Comparison of ENCODE assay signal across 9 cellular contexts in the genomic region with DNA sequence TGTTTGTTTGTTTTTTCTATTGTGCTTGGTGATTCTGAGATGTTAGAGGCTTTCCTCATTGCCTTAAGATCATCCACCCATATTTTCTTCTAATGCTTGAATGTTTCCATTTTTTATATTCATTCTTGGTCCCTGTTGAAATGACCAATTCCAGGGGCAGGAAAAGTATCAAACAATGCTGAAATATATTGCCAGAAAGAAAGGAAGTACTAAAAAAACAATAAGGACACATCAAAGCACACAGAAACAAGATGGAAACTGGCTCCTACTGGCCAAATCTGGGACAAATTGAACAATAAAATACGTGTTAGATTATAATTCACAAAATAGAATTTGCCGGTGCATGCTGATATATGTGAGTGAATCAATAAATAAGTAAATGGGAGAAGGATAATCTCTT. TPM values are rescaled to one million over a fixed set of nuclear protein-coding genes. Genes with fewer than 3 reads are reported as not detected.
DNase-seq lines count a peak whose midpoint lies in the region; ATAC-seq, FAIRE-seq and TF ChIP-seq lines count a peak whose summit lies in the region.
"Had no signal": no experiment of that assay in that cellular context is flagged by ENCODE, and none has a peak within 500 bp of the region (broad histone marks: within the 10 kb centered on the region; RNA-seq: fewer than 3 reads in every experiment).

No MANE protein-coding gene starts in this region.

- no peaks in the 10 kb centered on the region for H3K27me3 ChIP-seq in keratinocyte (ENCODE audit: control insufficient read depth, extremely low read depth, insufficient read depth, low read length)
- H3K27me3 ChIP-seq in subcutaneous abdominal adipose tissue (ENCODE audit: control insufficient read depth in 5 of 5, insufficient read depth in 4 of 5, low read length in 5 of 5) = no peaks in the 10 kb centered on the region
- no peaks in the 10 kb centered on the region for H3K27me3 ChIP-seq in naive thymus-derived CD4-positive, alpha-beta T cell (ENCODE audit: control insufficient read depth in 2 of 2, insufficient read depth in 2 of 2, low read length in 2 of 2)
- no peaks in the 10 kb centered on the region for H3K27me3 ChIP-seq in H7 (ENCODE audit: control insufficient read depth, insufficient read depth, low read length)

- H3K27ac ChIP-seq in keratinocyte (ENCODE audit: control insufficient read depth, insufficient read depth, low read length) = peak overlapping the region; percentile 72
- peak overlapping the region; percentile 52 for H3K27ac ChIP-seq in subcutaneous abdominal adipose tissue (ENCODE audit: low read depth, low read length)
- H3K27ac ChIP-seq in naive thymus-derived CD4-positive, alpha-beta T cell (ENCODE audit: low read depth, low read length) = no peak overlapping the region

- H3K9me3 ChIP-seq in keratinocyte (ENCODE audit: control insufficient read depth, low read depth, low read length) (no peaks in the 10 kb centered on the region), subcutaneous abdominal adipose tissue (ENCODE audit: control insufficient read depth in 5 of 5, low read length in 5 of 5) (peaks cover 0 to 12% (median 3%) of the 10 kb centered on the region in 5 donors)
- peaks cover 0 to 10% (median 1%) of the 10 kb centered on the region in 3 experiments for H3K9me3 ChIP-seq in naive thymus-derived CD4-positive, alpha-beta T cell (ENCODE audit: control insufficient read depth in 2 of 3, low read length in 3 of 3)

- no peaks in the 10 kb centered on the region for H3K9me1 ChIP-seq in keratinocyte (ENCODE audit: control insufficient read depth, extremely low read depth, insufficient read depth, low read length)

- H3K27me3 Mint-ChIP-seq in activated naive CD4-positive, alpha-beta T cell treated with anti-CD3 and anti-CD28 coated beads, Interleukin-2, amount 10 ng/mL, durations not matched to agents 7 days and 5 days = no peaks in the 10 kb centered on the region
- no peaks in the 10 kb centered on the region for H3K27me3 Mint-ChIP-seq in activated naive CD8-positive, alpha-beta T cell treated with anti-CD3 and anti-CD28 coated beads, Interleukin-2, amount 10 ng/mL, durations not matched to agents 7 days and 5 days
- H3K27me3 Mint-ChIP-seq in glutamatergic neuron (ENCODE audit: unreplicated experiment) = peaks cover 2% of the 10 kb centered on the region
- no peaks in the 10 kb centered on the region for H3K27me3 Mint-ChIP-seq in naive thymus-derived CD4-positive, alpha-beta T cell

- no peak for DNase-seq in activated naive CD4-positive, alpha-beta T cell treated with anti-CD3 and anti-CD28 coated beads, Interleukin-2, amount 10 ng/mL, durations not matched to agents 7 days and 5 days
- no peak for DNase-seq in activated naive CD4-positive, alpha-beta T cell (lab: John Stamatoyannopoulos, UW)
- no peak for DNase-seq in activated naive CD8-positive, alpha-beta T cell treated with anti-CD3 and anti-CD28 coated beads, Interleukin-2, amount 10 ng/mL, durations not matched to agents 7 days and 5 days
- DNase-seq in keratinocyte (ENCODE audit: low read depth, low spot score) = no peak
- no peak for DNase-seq in glutamatergic neuron
- no peak for DNase-seq in naive thymus-derived CD4-positive, alpha-beta T cell
- DNase-seq in H7 = no peak
- DNase-seq: NCI-H524 had no signal

- TF ChIP-seq CTCF in keratinocyte (optimal IDR thresholded peaks at IDR 0.05 in 1 of 3, IDR thresholded peaks at IDR 0.05 in 1 of 3, conservative IDR thresholded peaks at IDR 0.05 in 1 of 3; ENCODE audit: extremely low read depth in 1 of 3, insufficient read depth in 2 of 3, low read length in 3 of 3) (no peak), glutamatergic neuron (IDR thresholded peaks at IDR 0.05; ENCODE audit: partially characterized antibody, unreplicated experiment) (no peak)

- H3K4me3 ChIP-seq in keratinocyte (ENCODE audit: control insufficient read depth in 2 of 3, extremely low read depth in 1 of 3, insufficient read depth in 2 of 3, low read depth in 1 of 3, low read length in 3 of 3) (no peak overlapping the region), subcutaneous abdominal adipose tissue (ENCODE audit: low read depth in 1 of 5, low read length in 5 of 5) (peak overlapping the region in 1 of 5 donors; percentile 25), H7 (ENCODE audit: insufficient read depth, low read depth, low read length) (no peak overlapping the region)
- H3K4me3 ChIP-seq in naive thymus-derived CD4-positive, alpha-beta T cell (ENCODE audit: low read length) = no peak overlapping the region

- CTCF ChIA-PET in activated naive CD4-positive, alpha-beta T cell treated with anti-CD3 and anti-CD28 coated beads, Interleukin-2, amount 10 ng/mL, durations not matched to agents 7 days and 5 days (lab: Charles Lee) = no interaction called here
- CTCF ChIA-PET in naive thymus-derived CD4-positive, alpha-beta T cell (lab: Charles Lee) = no interaction called here

- H3K36me3 ChIP-seq in keratinocyte (ENCODE audit: control insufficient read depth in 2 of 2, extremely low read depth in 1 of 2, insufficient read depth in 2 of 2, low read length in 2 of 2) (no peaks in the 10 kb centered on the region), subcutaneous abdominal adipose tissue (ENCODE audit: control insufficient read depth in 5 of 5, insufficient read depth in 5 of 5, low read length in 5 of 5) (peaks cover 0 to 3% (median 0%) of the 10 kb centered on the region in 5 donors), H7 (replicated peaks; ENCODE audit: control insufficient read depth, insufficient read depth, low read length) (no peaks in the 10 kb centered on the region; the same call in 1 of the 2 replicates)
- H3K36me3 ChIP-seq in naive thymus-derived CD4-positive, alpha-beta T cell (ENCODE audit: control insufficient read depth in 2 of 3, insufficient read depth in 3 of 3, low read length in 3 of 3) = peaks cover 0 to 4% (median 0%) of the 10 kb centered on the region in 3 experiments

- peaks cover 34% of the 10 kb centered on the region for H3K9me3 Mint-ChIP-seq in activated naive CD4-positive, alpha-beta T cell treated with anti-CD3 and anti-CD28 coated beads, Interleukin-2, amount 10 ng/mL, durations not matched to agents 7 days and 5 days
- H3K9me3 Mint-ChIP-seq in activated naive CD8-positive, alpha-beta T cell treated with anti-CD3 and anti-CD28 coated beads, Interleukin-2, amount 10 ng/mL, durations not matched to agents 7 days and 5 days = peaks cover 26% of the 10 kb centered on the region
- peaks cover 7% of the 10 kb centered on the region for H3K9me3 Mint-ChIP-seq in glutamatergic neuron (ENCODE audit: unreplicated experiment)
- H3K9me3 Mint-ChIP-seq in naive thymus-derived CD4-positive, alpha-beta T cell = peaks cover 5 to 57% (median 21%) of the 10 kb centered on the region in 11 donors

- H2AFZ ChIP-seq in keratinocyte (ENCODE audit: control insufficient read depth, low read length) = no peak overlapping the region

- dilution Hi-C loops in keratinocyte (cut with MboI; ENCODE audit: extremely low pct_ligation_motif_present, low sequenced_read_pairs) = no loop called here

- no peaks in the 10 kb centered on the region for H4K20me1 ChIP-seq in keratinocyte (ENCODE audit: control insufficient read depth, extremely low read depth, insufficient read depth, low read length)

- POLR2A ChIA-PET in activated naive CD8-positive, alpha-beta T cell treated with anti-CD3 and anti-CD28 coated beads, Interleukin-2, amount 10 ng/mL, durations not matched to agents 7 days and 5 days (lab: Charles Lee) = interaction anchor here (1.3 kb wide), 1 partner anchor 24 kb away, joined by 3 read pairs; no protein-coding TSS in a partner anchor
- POLR2A ChIA-PET in naive thymus-derived CD4-positive, alpha-beta T cell (lab: Charles Lee) = interaction anchor here (0.6 kb wide), 1 partner anchor 624 kb away, joined by 3 read pairs; no protein-coding TSS in a partner anchor

- H3K27ac Mint-ChIP-seq in activated naive CD4-positive, alpha-beta T cell treated with anti-CD3 and anti-CD28 coated beads, Interleukin-2, amount 10 ng/mL, durations not matched to agents 7 days and 5 days = peak overlapping the region; percentile 89
- no peak overlapping the region for H3K27ac Mint-ChIP-seq in activated naive CD8-positive, alpha-beta T cell treated with anti-CD3 and anti-CD28 coated beads, Interleukin-2, amount 10 ng/mL, durations not matched to agents 7 days and 5 days
- H3K27ac Mint-ChIP-seq in glutamatergic neuron (ENCODE audit: unreplicated experiment) = no peak overlapping the region
- peak overlapping the region in 3 of 9 donors; percentile 25 to 86 (median 33) for H3K27ac Mint-ChIP-seq in naive thymus-derived CD4-positive, alpha-beta T cell

- FAIRE-seq in keratinocyte (lab: Jason Lieb, UNC) = no peak

- H3K4me1 ChIP-seq in keratinocyte (ENCODE audit: control insufficient read depth, extremely low read depth, insufficient read depth, low read length) (peaks cover 16% of the 10 kb centered on the region), subcutaneous abdominal adipose tissue (ENCODE audit: control insufficient read depth in 5 of 5, insufficient read depth in 5 of 5, low read length in 5 of 5) (peaks cover 0 to 12% (median 5%) of the 10 kb centered on the region in 5 donors)
- H3K4me1 ChIP-seq in naive thymus-derived CD4-positive, alpha-beta T cell (ENCODE audit: control insufficient read depth in 2 of 2, insufficient read depth in 2 of 2, low read length in 2 of 2) = peaks cover 9 to 21% of the 10 kb centered on the region in 2 donors

- intact Hi-C loops in naive thymus-derived CD4-positive, alpha-beta T cell (cut with micrococcal nuclease) = loop anchor here (5.0 kb wide), 2 partner anchors 33 to 38 kb away; no protein-coding TSS in a partner anchor

- H3K4me3 Mint-ChIP-seq in activated naive CD4-positive, alpha-beta T cell treated with anti-CD3 and anti-CD28 coated beads, Interleukin-2, amount 10 ng/mL, durations not matched to agents 7 days and 5 days = no peak overlapping the region
- H3K4me3 Mint-ChIP-seq in activated naive CD8-positive, alpha-beta T cell treated with anti-CD3 and anti-CD28 coated beads, Interleukin-2, amount 10 ng/mL, durations not matched to agents 7 days and 5 days = peak overlapping the region; percentile 37
- H3K4me3 Mint-ChIP-seq in glutamatergic neuron (ENCODE audit: unreplicated experiment) = no peak overlapping the region
- peak overlapping the region in 3 of 10 donors; percentile 5 to 68 (median 49) for H3K4me3 Mint-ChIP-seq in naive thymus-derived CD4-positive, alpha-beta T cell

- H3K36me3 Mint-ChIP-seq in activated naive CD4-positive, alpha-beta T cell treated with anti-CD3 and anti-CD28 coated beads, Interleukin-2, amount 10 ng/mL, durations not matched to agents 7 days and 5 days = peaks cover 50% of the 10 kb centered on the region
- peaks cover 56% of the 10 kb centered on the region for H3K36me3 Mint-ChIP-seq in activated naive CD8-positive, alpha-beta T cell treated with anti-CD3 and anti-CD28 coated beads, Interleukin-2, amount 10 ng/mL, durations not matched to agents 7 days and 5 days
- H3K36me3 Mint-ChIP-seq in glutamatergic neuron (ENCODE audit: unreplicated experiment) = peaks cover 19% of the 10 kb centered on the region
- H3K36me3 Mint-ChIP-seq in naive thymus-derived CD4-positive, alpha-beta T cell = peaks cover 22 to 67% (median 54%) of the 10 kb centered on the region in 5 donors

- peaks cover 34% of the 10 kb centered on the region for H3K79me2 ChIP-seq in keratinocyte (ENCODE audit: control insufficient read depth, insufficient read depth, low read length)

- no peak for ATAC-seq in activated naive CD8-positive, alpha-beta T cell treated with anti-CD3 and anti-CD28 coated beads, Interleukin-2, amount 10 ng/mL, durations not matched to agents 7 days and 5 days (ENCODE audit: low read depth)
- no peak for ATAC-seq in naive thymus-derived CD4-positive, alpha-beta T cell

- H3K4me1 Mint-ChIP-seq in activated naive CD4-positive, alpha-beta T cell treated with anti-CD3 and anti-CD28 coated beads, Interleukin-2, amount 10 ng/mL, durations not matched to agents 7 days and 5 days = peaks cover 32% of the 10 kb centered on the region
- peaks cover 23% of the 10 kb centered on the region for H3K4me1 Mint-ChIP-seq in activated naive CD8-positive, alpha-beta T cell treated with anti-CD3 and anti-CD28 coated beads, Interleukin-2, amount 10 ng/mL, durations not matched to agents 7 days and 5 days
- no peaks in the 10 kb centered on the region for H3K4me1 Mint-ChIP-seq in glutamatergic neuron (ENCODE audit: low read depth, unreplicated experiment)
- peaks cover 30 to 60% (median 52%) of the 10 kb centered on the region in 7 donors for H3K4me1 Mint-ChIP-seq in naive thymus-derived CD4-positive, alpha-beta T cell

- H3K9ac ChIP-seq in keratinocyte (ENCODE audit: control insufficient read depth, extremely low read depth, insufficient read depth, low read length) = no peak overlapping the region
- H3K9ac ChIP-seq in subcutaneous abdominal adipose tissue (ENCODE audit: low read length in 5 of 5) = no peak overlapping the region

- H3K4me2 ChIP-seq in keratinocyte (ENCODE audit: control insufficient read depth, extremely low read depth, insufficient read depth, low read depth, low read length) = peak overlapping the region; percentile 57

RNA-seq across cellular contexts. Expression of gene ZDHHC20, which starts 23.9 kb away (rescaled TPM):
- total RNA-seq in activated naive CD8-positive, alpha-beta T cell treated with anti-CD3 and anti-CD28 coated beads, Interleukin-2, amount 10 ng/mL, durations not matched to agents 7 days and 5 days = 10 to 100 TPM; 78.9 to 99.9 TPM
- 26.9 to 45.8 TPM (median 27.5 TPM) in 3 replicates for polyA plus RNA-seq in keratinocyte
- polyA plus RNA-seq in keratinocyte (2011; ENCODE audit: low read depth) = 36.4 TPM
- polyA plus RNA-seq in keratinocyte (2011; cell fraction: cytosol; rRNA removed) = 14.3 and 32.8 TPM in 2 replicates
- 14.8 and 20.2 TPM in 2 replicates for polyA plus RNA-seq in keratinocyte (2011; cell fraction: nucleus; rRNA removed)
- 13.0 and 32.3 TPM in 2 replicates for polyA plus RNA-seq in keratinocyte (2012; ENCODE audit: low replicate concordance)
- polyA minus RNA-seq in keratinocyte = 14.0 to 54.7 TPM (median 34.3 TPM) in 3 replicates
- polyA minus RNA-seq in keratinocyte (2011; cell fraction: cytosol; rRNA and poly(A)+ RNA removed) = 30.5 TPM
- 23.4 and 36.6 TPM in 2 replicates for polyA minus RNA-seq in keratinocyte (2011; cell fraction: nucleus; rRNA and poly(A)+ RNA removed)
- 21.0 TPM for total RNA-seq in glutamatergic neuron (ENCODE audit: unreplicated experiment)
- total RNA-seq in naive thymus-derived CD4-positive, alpha-beta T cell = 10 to 100 TPM; 60.8 to 89.9 (median 71.7) TPM
- 10 to 100 TPM; 36.8 to 38.3 TPM for polyA plus RNA-seq in naive thymus-derived CD4-positive, alpha-beta T cell
- 56.6 and 72.3 TPM in 2 replicates for total RNA-seq in H7 (2014; rRNA removed; shearing (Covaris generic))
